ENCODE assay signal across 9 cellular contexts in genomic region chr2:74513605-74514367, GRCh38. TPM values are rescaled to one million over a fixed set of nuclear protein-coding genes. Genes with fewer than 3 reads are reported as not detected.
DNase-seq lines count a peak whose midpoint lies in the region; ATAC-seq and TF ChIP-seq lines count a peak whose summit lies in the region.
"Had no signal": no experiment of that assay in that cellular context is flagged by ENCODE, and none has a peak within 500 bp of the region (broad histone marks: within the 10 kb centered on the region; RNA-seq: fewer than 3 reads in every experiment).

No MANE protein-coding gene starts in this region.

- H3K79me1 ChIP-seq in H9 (ENCODE audit: insufficient read depth, low read depth, low read length, poor library complexity, severe bottlenecking), result no peaks in the 10 kb centered on the region

- no peak overlapping the region for H4K91ac ChIP-seq in H9 (ENCODE audit: insufficient read length, low read depth, low read length)

- H3K79me2 ChIP-seq in H9 (ENCODE audit: insufficient read depth, low read length), result no peaks in the 10 kb centered on the region

- no CpG with 5 or more reads among the region's 52 CpGs for WGBS in H9 (ENCODE audit: extremely low coverage, insufficient read length, low lambda C conversion rate)

- ATAC-seq in memory B cell (ENCODE audit: low read depth), result no peak
- no peak for ATAC-seq in HG03139 (IDR thresholded peaks at IDR 0.05; ENCODE audit: unreplicated experiment)

- H2BK15ac ChIP-seq in H9 (ENCODE audit: low read depth, low read length), result no peak overlapping the region

- no peak overlapping the region for H3K18ac ChIP-seq in H9 (ENCODE audit: insufficient read length, low read depth, low read length)

- peaks cover 5 to 8% (median 6%) of the 10 kb centered on the region in 3 experiments; a peak in 6 of 7 replicates for H3K36me3 Mint-ChIP-seq in H9 (ENCODE audit: insufficient read depth in 1 of 3, low read depth in 3 of 3)
- H3K36me3 Mint-ChIP-seq in activated CD4-positive, alpha-beta memory T cell treated with anti-CD3 and anti-CD28 coated beads for 36 hours, result peaks cover 2% of the 10 kb centered on the region
- no peaks in the 10 kb centered on the region for H3K36me3 Mint-ChIP-seq in memory B cell

- intact Hi-C loops in activated CD4-positive, alpha-beta memory T cell treated with anti-CD3 and anti-CD28 coated beads for 36 hours (cut with micrococcal nuclease), result no loop called here
- intact Hi-C loops in breast epithelium (cut with DNase I; ENCODE audit: low total_unique reads), result no loop called here

- DNase-seq in H9 (peak; percentile 54), memory B cell (ENCODE audit: low spot score in 2 of 2) (peak; percentile 20 to 35), NCI-H345 (lab: John Stamatoyannopoulos, UW) (no peak), A172 (ENCODE audit: low spot score) (no peak), breast epithelium (ENCODE audit: low spot score in 2 of 2) (no peak)
- peak; percentile 56 for DNase-seq in activated CD4-positive, alpha-beta memory T cell treated with anti-CD3 and anti-CD28 coated beads for 36 hours
- DNase-seq: activated CD4-positive, CD25-positive, alpha-beta regulatory T cell treated with anti-CD3 and anti-CD28 coated beads, Interleukin-2, amount 50 U/mL, for 72 hours had no signal

- H3K9me3 Mint-ChIP-seq in H9 (peaks cover 13 to 17% of the 10 kb centered on the region in 2 experiments), memory B cell (no peaks in the 10 kb centered on the region)
- H3K9me3 Mint-ChIP-seq in activated CD4-positive, alpha-beta memory T cell treated with anti-CD3 and anti-CD28 coated beads for 36 hours, result no peaks in the 10 kb centered on the region

- H2AFZ ChIP-seq in H9 (ENCODE audit: low read length), result no peak overlapping the region

- H2BK5ac ChIP-seq in H9 (ENCODE audit: insufficient read length, low read length), result no peak overlapping the region

- POLR2A ChIA-PET in activated CD4-positive, alpha-beta memory T cell treated with anti-CD3 and anti-CD28 coated beads for 36 hours (lab: Charles Lee), result no interaction called here

- peaks cover 5 to 19% (median 8%) of the 10 kb centered on the region in 10 experiments; a peak in 11 of 20 replicates for H3K4me1 ChIP-seq in BLaER1 treated with 17β-estradiol and CSF1 and Interleukin-3, amounts not matched to agents 10 nM and 100 nM
- no peaks in the 10 kb centered on the region for H3K4me1 ChIP-seq in H9 (ENCODE audit: insufficient read depth, low read length)
- H3K4me1 ChIP-seq in breast epithelium, result no peaks in the 10 kb centered on the region

- TF ChIP-seq POLR2A in breast epithelium (IDR thresholded peaks at IDR 0.05), result no peak

- peak overlapping the region; percentile 3 to 73 (median 45); a peak in 11 of 22 replicates for H3K4me2 ChIP-seq in BLaER1 treated with 17β-estradiol and CSF1 and Interleukin-3, amounts not matched to agents 10 nM and 100 nM
- peak overlapping the region; percentile 49 for H3K4me2 ChIP-seq in H9 (ENCODE audit: insufficient read depth, insufficient read length, low read length)

- H3K27ac ChIP-seq in BLaER1 treated with 17β-estradiol and CSF1 and Interleukin-3, amounts not matched to agents 10 nM and 100 nM, result no peak overlapping the region
- H3K27ac ChIP-seq in H9 (ENCODE audit: insufficient read length, low read depth, low read length) (no peak overlapping the region), breast epithelium (no peak overlapping the region)

- H4K20me1 ChIP-seq in BLaER1 treated with 17β-estradiol and CSF1 and Interleukin-3, amounts not matched to agents 10 nM and 100 nM, result peaks cover 0 to 37% (median 23%) of the 10 kb centered on the region in 11 experiments; a peak in 15 of 22 replicates
- no peaks in the 10 kb centered on the region for H4K20me1 ChIP-seq in H9 (ENCODE audit: control insufficient read depth, insufficient read depth, insufficient read length)

- no peak overlapping the region for H3K4ac ChIP-seq in H9 (ENCODE audit: low read depth, low read length)

- H3K27me3 ChIP-seq in BLaER1 treated with 17β-estradiol and CSF1 and Interleukin-3, amounts not matched to agents 10 nM and 100 nM, result peaks cover 93 to 100% (median 100%) of the 10 kb centered on the region in 11 experiments
- H3K27me3 ChIP-seq in H9 (ENCODE audit: insufficient read depth, low read length) (peaks cover 83% of the 10 kb centered on the region), breast epithelium (peaks cover 17 to 69% of the 10 kb centered on the region in 2 donors)

- no peak overlapping the region for H3K14ac ChIP-seq in H9 (ENCODE audit: insufficient read depth, low read length)

- no peak overlapping the region for H2BK120ac ChIP-seq in H9 (ENCODE audit: low read depth, low read length, poor library complexity, severe bottlenecking)

- H3K9ac ChIP-seq in BLaER1 treated with 17β-estradiol and CSF1 and Interleukin-3, amounts not matched to agents 10 nM and 100 nM, result no peak overlapping the region
- H3K9ac ChIP-seq in H9 (ENCODE audit: extremely low read depth, insufficient read length, low read length), result no peak overlapping the region

- H3K4me3 Mint-ChIP-seq in H9, result peak overlapping the region; percentile 34 to 74
- peak overlapping the region; percentile 52 for H3K4me3 Mint-ChIP-seq in activated CD4-positive, alpha-beta memory T cell treated with anti-CD3 and anti-CD28 coated beads for 36 hours
- H3K4me3 Mint-ChIP-seq in memory B cell, result peak overlapping the region; percentile 25

- H3K23me2 ChIP-seq in H9 (ENCODE audit: insufficient read length, low read depth, low read length, poor library complexity, severe bottlenecking), result peaks cover 19% of the 10 kb centered on the region

- H3K4me1 Mint-ChIP-seq in H9 (peaks cover 12 to 15% of the 10 kb centered on the region in 2 experiments), memory B cell (peaks cover 12% of the 10 kb centered on the region)
- peaks cover 31% of the 10 kb centered on the region for H3K4me1 Mint-ChIP-seq in activated CD4-positive, alpha-beta memory T cell treated with anti-CD3 and anti-CD28 coated beads for 36 hours (ENCODE audit: low read depth)

- H2AK5ac ChIP-seq in H9 (ENCODE audit: insufficient read length, low read length), result no peak overlapping the region

- no peak overlapping the region for H2BK20ac ChIP-seq in H9 (ENCODE audit: low read depth, low read length, poor library complexity, severe bottlenecking)

- H3K23ac ChIP-seq in H9 (ENCODE audit: insufficient read length, low read depth, low read length), result no peak overlapping the region

- CTCF ChIA-PET in activated CD4-positive, alpha-beta memory T cell treated with anti-CD3 and anti-CD28 coated beads for 36 hours (lab: Charles Lee), result interaction anchor here (1.4 to 1.5 kb wide), 2 partner anchors 18 to 31 kb away, joined by 4 to 5 read pairs; partner anchors contain the start of genes CCDC142 and TTC31

- no peak overlapping the region for H2BK12ac ChIP-seq in H9 (ENCODE audit: insufficient read length, low read depth, low read length)

- H3T11ph ChIP-seq in H9 (ENCODE audit: low read length), result no peak overlapping the region

- H4K8ac ChIP-seq in H9 (replicated peaks; ENCODE audit: insufficient read length, low read depth, low read length), result no peak overlapping the region

- TF ChIP-seq CTCF in H9 (conservative IDR thresholded peaks at IDR 0.05) (no peak), breast epithelium (IDR thresholded peaks at IDR 0.05) (no peak)

- peaks cover 4 to 29% (median 17%) of the 10 kb centered on the region in 11 experiments; a peak in 15 of 22 replicates for H3K9me3 ChIP-seq in BLaER1 treated with 17β-estradiol and CSF1 and Interleukin-3, amounts not matched to agents 10 nM and 100 nM (replicated peaks in 1 of 11)
- H3K9me3 ChIP-seq in H9 (ENCODE audit: control insufficient read depth, low read depth, low read length), result no peaks in the 10 kb centered on the region
- no peaks in the 10 kb centered on the region for H3K9me3 ChIP-seq in breast epithelium

- no peak overlapping the region for H4K5ac ChIP-seq in H9 (ENCODE audit: insufficient read length, low read depth, low read length)

- 0 out of 20 replicates have a peak overlapping the region, but pooled peaks of 1 of the 10 experiments have one; percentile 19 for H3K4me3 ChIP-seq in BLaER1 treated with 17β-estradiol and CSF1 and Interleukin-3, amounts not matched to agents 10 nM and 100 nM
- peak overlapping the region in 1 of 3 donors; percentile 68 for H3K4me3 ChIP-seq in breast epithelium

- H3K27ac Mint-ChIP-seq in H9, result no peak overlapping the region
- H3K27ac Mint-ChIP-seq in activated CD4-positive, alpha-beta memory T cell treated with anti-CD3 and anti-CD28 coated beads for 36 hours, result no peak overlapping the region
- H3K27ac Mint-ChIP-seq in memory B cell, result no peak overlapping the region

- no peaks in the 10 kb centered on the region for H3K36me3 ChIP-seq in BLaER1 treated with 17β-estradiol and CSF1 and Interleukin-3, amounts not matched to agents 10 nM and 100 nM
- H3K36me3 ChIP-seq in breast epithelium, result no peaks in the 10 kb centered on the region

- H3K56ac ChIP-seq in H9 (ENCODE audit: insufficient read length, low read depth, low read length), result no peak overlapping the region

- H3K27me3 Mint-ChIP-seq in H9 (ENCODE audit: low read depth), result peaks cover 96% of the 10 kb centered on the region
- peaks cover 53% of the 10 kb centered on the region for H3K27me3 Mint-ChIP-seq in activated CD4-positive, alpha-beta memory T cell treated with anti-CD3 and anti-CD28 coated beads for 36 hours
- H3K27me3 Mint-ChIP-seq in memory B cell, result peaks cover 26% of the 10 kb centered on the region

RNA-seq across cellular contexts. Expression of gene TLX2, which starts 0.5 kb away (rescaled TPM):
- total RNA-seq in H9 (2021) (0.20 and 0.26 TPM in 2 replicates), breast epithelium (not detected)
- under 1 TPM; 0.52 to 0.94 TPM for total RNA-seq in activated CD4-positive, alpha-beta memory T cell treated with anti-CD3 and anti-CD28 coated beads for 36 hours
- total RNA-seq in A172 (2014; rRNA removed; shearing (Covaris generic)), result 0.90 and 1.7 TPM in 2 replicates

RNA-seq across cellular contexts. Expression of gene PCGF1, which starts 6.3 kb away (rescaled TPM):
- 23.8 and 28.1 TPM in 2 replicates for total RNA-seq in H9 (2021)
- 10 to 100 TPM; 22.6 to 26.0 TPM for total RNA-seq in activated CD4-positive, alpha-beta memory T cell treated with anti-CD3 and anti-CD28 coated beads for 36 hours
- total RNA-seq in A172 (2014; rRNA removed; shearing (Covaris generic)), result 33.9 and 67.3 TPM in 2 replicates
- total RNA-seq in breast epithelium, result 10 to 100 TPM; 18.3 to 20.3 (median 19.8) TPM

RNA-seq across cellular contexts. Expression of gene DQX1, which starts 12.2 kb away (rescaled TPM):
- 0.98 and 1.6 TPM in 2 replicates for total RNA-seq in H9 (2021)
- under 1 TPM; 0.33 to 0.56 TPM for total RNA-seq in activated CD4-positive, alpha-beta memory T cell treated with anti-CD3 and anti-CD28 coated beads for 36 hours
- total RNA-seq in A172 (2014; rRNA removed; shearing (Covaris generic)), result 0.17 TPM in 1 of 2 replicates, not detected in the other
- under 1 TPM in 1 of 3 donors, not detected in 2; 0.66 TPM for total RNA-seq in breast epithelium

RNA-seq across cellular contexts. Expression of gene LBX2, which starts 14.4 kb away (rescaled TPM):
- total RNA-seq in H9 (2021) (1.1 TPM in 2 replicates), breast epithelium (1 to 10 TPM in 2 of 3 donors, under 1 TPM in 1; 0.29 to 4.6 (median 1.3) TPM)
- total RNA-seq in activated CD4-positive, alpha-beta memory T cell treated with anti-CD3 and anti-CD28 coated beads for 36 hours, result under 1 TPM; 0.52 to 0.63 TPM
- 0.45 TPM in 1 of 2 replicates, not detected in the other for total RNA-seq in A172 (2014; rRNA removed; shearing (Covaris generic))

RNA-seq across cellular contexts. Expression of gene AUP1, which starts 15.7 kb away (rescaled TPM):
- 91.5 and 93.6 TPM in 2 replicates for total RNA-seq in H9 (2021)
- total RNA-seq in activated CD4-positive, alpha-beta memory T cell treated with anti-CD3 and anti-CD28 coated beads for 36 hours, result 10 to 100 TPM; 92.1 to 98.0 TPM
- 150 and 194 TPM in 2 replicates for total RNA-seq in A172 (2014; rRNA removed; shearing (Covaris generic))
- total RNA-seq in breast epithelium, result 100 to 1,000 TPM; 108 to 130 (median 128) TPM

Comparison
In these comparisons a context has a peak if more than half of its experiments do, and no peak if none do; other contexts are left out.
1. DNase-seq: peak in H9 (single experiment), activated CD4-positive, alpha-beta memory T cell treated with anti-CD3 and anti-CD28 coated beads for 36 hours (single experiment) and memory B cell (2 of 2); none in NCI-H345 (single experiment), A172 (single experiment) and breast epithelium (0 of 2).
2. Peak in every context shown above with its lines, with median percentiles within 50 percentile points of each other: H3K4me3 Mint-ChIP-seq.